In genomic region chr1:226738995-226739695, GRCh38 we compare ENCODE assay signal across 8 cellular contexts. TPM values are rescaled to one million over a fixed set of nuclear protein-coding genes. Genes with fewer than 3 reads are reported as not detected.
A peak's percentile ranks its signal among the peaks of the same experiment; 100 is the strongest.
DNase-seq lines count a peak whose midpoint lies in the region; ATAC-seq and TF ChIP-seq lines count a peak whose summit lies in the region.

ITPKB (minus strand) TSS chr1:226739282; CDS start chr1:226737458, 1,824 bp downstream.

- H3K9me3 ChIP-seq in BE2C: peaks cover 2% of the 10 kb centered on the region; the same call in 1 of the 2 replicates
- H3K9me3 ChIP-seq in GM23248 (ENCODE audit: low read depth): no peaks in the 10 kb centered on the region
- 0 out of 2 replicates have a peak, but pooled peaks cover 5% of the 10 kb centered on the region for H3K9me3 ChIP-seq in Panc1 (ENCODE audit: control insufficient read depth, insufficient read depth, low read depth, low read length)
- H3K9me3 ChIP-seq in neural cell (ENCODE audit: low read length): no peaks in the 10 kb centered on the region

- H3K36me3 ChIP-seq in BE2C (no peaks in the 10 kb centered on the region), GM23248 (ENCODE audit: low read depth) (no peaks in the 10 kb centered on the region), Panc1 (ENCODE audit: control insufficient read depth, insufficient read depth, low read length) (no peaks in the 10 kb centered on the region), neural cell (ENCODE audit: insufficient read depth, low read length) (no peaks in the 10 kb centered on the region)

- in situ Hi-C loops in GM23248 (cut with MboI) (no loop called here), Panc1 (cut with HindIII; ENCODE audit: low pct_unique_long_range_greater_than_20kb, low sequenced_read_pairs) (no loop called here)

- H3K4me2 ChIP-seq in GM23248 (ENCODE audit: unreplicated experiment) (peak within 1 kb of the TSS; percentile 94), neural cell (ENCODE audit: low read length) (peak within 1 kb of the TSS; percentile 92)

- CTCF ChIA-PET in Panc1 (lab: Charles Lee): interaction anchor here (0.7 kb wide), 2 partner anchors 76 to 113 kb away, joined by 3 to 5 read pairs; no protein-coding TSS in a partner anchor

- H3K27ac ChIP-seq in GM23248 (no peak within 1 kb of the TSS), Panc1 (ENCODE audit: low read length) (peak within 1 kb of the TSS; percentile 80), neural cell (ENCODE audit: low read length) (no peak within 1 kb of the TSS)

- no peak for ATAC-seq in Panc1
- no peak for ATAC-seq in GM21526 (IDR thresholded peaks at IDR 0.05; ENCODE audit: low FRiP score, unreplicated experiment)

- H3K79me2 ChIP-seq in GM23248 (ENCODE audit: insufficient read depth): no peaks in the 10 kb centered on the region
- no peaks in the 10 kb centered on the region for H3K79me2 ChIP-seq in neural cell (replicated peaks; ENCODE audit: insufficient read depth, low read length)

- no TSS peak for BruUV-seq in Panc1 (replicated peaks; lab: Mats Ljungman, UMichigan)

- peak within 1 kb of the TSS; percentile 62 for H3K9ac ChIP-seq in GM23248
- peak within 1 kb of the TSS; percentile 58 for H3K9ac ChIP-seq in neural cell (ENCODE audit: low read length)

- no peak for TF ChIP-seq EP300 in neural cell (conservative IDR thresholded peaks at IDR 0.05; ENCODE audit: poor library complexity, severe bottlenecking)

- TF ChIP-seq RAD21 in neural cell (conservative IDR thresholded peaks at IDR 0.05): no peak

- intact Hi-C loops in Panc1 (cut with micrococcal nuclease; ENCODE audit: unreplicated experiment): loop anchor here (5.0 kb wide), 1 partner anchor 88 kb away; no protein-coding TSS in a partner anchor

- H3K9me2 ChIP-seq in GM23248 (ENCODE audit: insufficient read depth) (no peaks in the 10 kb centered on the region), neural cell (ENCODE audit: insufficient read depth, low read length) (no peaks in the 10 kb centered on the region)

- H3K27me3 ChIP-seq in BE2C: peaks cover 54% of the 10 kb centered on the region
- no peaks in the 10 kb centered on the region for H3K27me3 ChIP-seq in GM23248 (replicated peaks; ENCODE audit: insufficient read depth)
- 0 out of 2 replicates have a peak, but pooled peaks cover 4% of the 10 kb centered on the region for H3K27me3 ChIP-seq in Panc1 (ENCODE audit: control insufficient read depth, insufficient read depth, low read length)
- peaks cover 46% of the 10 kb centered on the region for H3K27me3 ChIP-seq in neural cell (ENCODE audit: insufficient read depth, low read depth, low read length)

- H3K4me1 ChIP-seq in BE2C (no peaks in the 10 kb centered on the region), GM23248 (ENCODE audit: insufficient read depth) (peaks cover 3% of the 10 kb centered on the region; the same call in 1 of the 2 replicates), Panc1 (ENCODE audit: control insufficient read depth, insufficient read depth, low read length) (no peaks in the 10 kb centered on the region)

- H3K4me3 ChIP-seq in BE2C (ENCODE audit: low read depth, low read length) (peak within 1 kb of the TSS; percentile 65), GM23248 (peak within 1 kb of the TSS; percentile 81), Panc1 (ENCODE audit: low read depth in 2 of 2, low read length in 2 of 2) (peak within 1 kb of the TSS; percentile 54 to 95), foreskin fibroblast (ENCODE audit: low read depth in 1 of 2, low read length in 2 of 2) (peak within 1 kb of the TSS; percentile 68 to 97), neural cell (ENCODE audit: low read length) (peak within 1 kb of the TSS; percentile 83)

- no peak for TF ChIP-seq CTCF in BE2C (IDR thresholded peaks at IDR 0.05; ENCODE audit: low read depth, low read length)
- TF ChIP-seq CTCF in Panc1 (IDR thresholded peaks at IDR 0.05): no peak
- no peak for TF ChIP-seq CTCF in foreskin fibroblast (IDR thresholded peaks at IDR 0.05; ENCODE audit: low read depth, low read length)
- TF ChIP-seq CTCF in neural cell (IDR thresholded peaks at IDR 0.05; ENCODE audit: poor library complexity, severe bottlenecking): no peak

- no peaks in the 10 kb centered on the region for H4K20me1 ChIP-seq in GM23248 (ENCODE audit: insufficient read depth)
- H4K20me1 ChIP-seq in neural cell (ENCODE audit: insufficient read depth): no peaks in the 10 kb centered on the region

- WGBS in GM23248 (ENCODE audit: low coverage in 1 of 2, low lambda C conversion rate in 2 of 2, missing lambda C conversion rate in 2 of 2), 2 experiments: 2 to 3% methylated on average over 21 to 23 of the region's 23 CpGs

- POLR2A ChIA-PET in Panc1 (lab: Charles Lee): interaction anchor here (0.6 to 0.9 kb wide), 3 partner anchors 11 to 90 kb away, joined by 3 to 6 read pairs (median 5); no protein-coding TSS in a partner anchor

- peaks cover 21% of the 10 kb centered on the region; the same call in 1 of the 2 replicates for H3F3A ChIP-seq in GM23248 (ENCODE audit: insufficient read depth)
- no peaks in the 10 kb centered on the region for H3F3A ChIP-seq in neural cell (ENCODE audit: insufficient read depth, low read length, poor library complexity, severe bottlenecking)

- no peak for DNase-seq in BE2C
- peak; percentile 72 for DNase-seq in GM23248
- no peak for DNase-seq in Panc1 (ENCODE audit: low read depth, low spot score)
- peak; percentile 54 for DNase-seq in activated effector memory CD4-positive, alpha-beta T cell treated with Interleukin-2 at 50 U/mL for 16 hours
- peak; percentile 47 to 78 for DNase-seq in foreskin fibroblast
- DNase-seq in ureter (ENCODE audit: low spot score): peak; percentile 70

- H2AFZ ChIP-seq in GM23248 (peak within 1 kb of the TSS; percentile 97), neural cell (ENCODE audit: low read depth, low read length) (no peak within 1 kb of the TSS)

TF ChIP-seq in neural cell, 6 proteins besides CTCF, POLR2A, EP300 and RAD21:
- TF ChIP-seq EZH2 (IDR thresholded peaks at IDR 0.05; ENCODE audit: borderline replicate concordance, insufficient read depth, low read length, poor library complexity, severe bottlenecking) (no peak), SMC3 (conservative IDR thresholded peaks at IDR 0.05; ENCODE audit: poor library complexity) (no peak), MXI1 (conservative IDR thresholded peaks at IDR 0.05; ENCODE audit: poor library complexity, severe bottlenecking) (no peak), POLR2AphosphoS5 (IDR thresholded peaks at IDR 0.05) (no peak), TAF1 (IDR thresholded peaks at IDR 0.05; ENCODE audit: low read depth) (no peak)
- TF ChIP-seq, protein P1, sequence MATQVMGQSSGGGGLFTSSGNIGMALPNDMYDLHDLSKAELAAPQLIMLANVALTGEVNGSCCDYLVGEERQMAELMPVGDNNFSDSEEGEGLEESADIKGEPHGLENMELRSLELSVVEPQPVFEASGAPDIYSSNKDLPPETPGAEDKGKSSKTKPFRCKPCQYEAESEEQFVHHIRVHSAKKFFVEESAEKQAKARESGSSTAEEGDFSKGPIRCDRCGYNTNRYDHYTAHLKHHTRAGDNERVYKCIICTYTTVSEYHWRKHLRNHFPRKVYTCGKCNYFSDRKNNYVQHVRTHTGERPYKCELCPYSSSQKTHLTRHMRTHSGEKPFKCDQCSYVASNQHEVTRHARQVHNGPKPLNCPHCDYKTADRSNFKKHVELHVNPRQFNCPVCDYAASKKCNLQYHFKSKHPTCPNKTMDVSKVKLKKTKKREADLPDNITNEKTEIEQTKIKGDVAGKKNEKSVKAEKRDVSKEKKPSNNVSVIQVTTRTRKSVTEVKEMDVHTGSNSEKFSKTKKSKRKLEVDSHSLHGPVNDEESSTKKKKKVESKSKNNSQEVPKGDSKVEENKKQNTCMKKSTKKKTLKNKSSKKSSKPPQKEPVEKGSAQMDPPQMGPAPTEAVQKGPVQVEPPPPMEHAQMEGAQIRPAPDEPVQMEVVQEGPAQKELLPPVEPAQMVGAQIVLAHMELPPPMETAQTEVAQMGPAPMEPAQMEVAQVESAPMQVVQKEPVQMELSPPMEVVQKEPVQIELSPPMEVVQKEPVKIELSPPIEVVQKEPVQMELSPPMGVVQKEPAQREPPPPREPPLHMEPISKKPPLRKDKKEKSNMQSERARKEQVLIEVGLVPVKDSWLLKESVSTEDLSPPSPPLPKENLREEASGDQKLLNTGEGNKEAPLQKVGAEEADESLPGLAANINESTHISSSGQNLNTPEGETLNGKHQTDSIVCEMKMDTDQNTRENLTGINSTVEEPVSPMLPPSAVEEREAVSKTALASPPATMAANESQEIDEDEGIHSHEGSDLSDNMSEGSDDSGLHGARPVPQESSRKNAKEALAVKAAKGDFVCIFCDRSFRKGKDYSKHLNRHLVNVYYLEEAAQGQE (IDR thresholded peaks at IDR 0.05; ENCODE audit: borderline replicate concordance): no peak
TF ChIP-seq in neural cell: peak in this region for 0.

RNA-seq across cellular contexts. Expression of gene ITPKB, which starts in this region (rescaled TPM):
- 0.25 TPM for polyA plus RNA-seq in BE2C (2012; ENCODE audit: insufficient read depth, insufficient read length, low read depth)
- 0.86 and 1.6 TPM in 2 replicates for total RNA-seq in GM23248 (2014; rRNA removed; shearing (Covaris generic))
- 0.26 and 0.33 TPM in 2 replicates for polyA plus RNA-seq in GM23248 (2016; fragmentation: Nextera tagmentation; extraction: Ambion mirVana)
- 10.9 TPM for total RNA-seq in Panc1 (2021; ENCODE audit: unreplicated experiment)
- polyA plus RNA-seq in Panc1 (2012; ENCODE audit: insufficient read length): 7.9 TPM
- 0.19 TPM in 1 of 2 replicates, not detected in the other for polyA plus RNA-seq in neural cell
- 0.24 and 0.46 TPM in 2 replicates for polyA minus RNA-seq in neural cell
- 29.4 TPM for total RNA-seq in ureter

Comparison
In these comparisons a context has a peak if more than half of its experiments do, and no peak if none do; other contexts are left out.
1. DNase-seq: peak in GM23248 (single experiment), activated effector memory CD4-positive, alpha-beta T cell treated with Interleukin-2 at 50 U/mL for 16 hours (single experiment), foreskin fibroblast (2 of 2) and ureter (single experiment); none in BE2C (single experiment) and Panc1 (single experiment).
2. Peak in every context shown above with its lines, with median percentiles within 50 percentile points of each other: H3K4me3 ChIP-seq.